17 cellular contexts compared by ENCODE assay signal in genomic region chr2:70822843-70823629, GRCh38. TPM values are rescaled to one million over a fixed set of nuclear protein-coding genes. Genes with fewer than 3 reads are reported as not detected.
DNase-seq lines count a peak whose midpoint lies in the region; ATAC-seq and TF ChIP-seq lines count a peak whose summit lies in the region.
"Had no signal": no experiment of that assay in that cellular context is flagged by ENCODE, and none has a peak within 500 bp of the region (broad histone marks: within the 10 kb centered on the region; RNA-seq: fewer than 3 reads in every experiment).

No MANE protein-coding gene starts in this region.

- H3K36me3 Mint-ChIP-seq in activated CD8-positive, alpha-beta T cell treated with anti-CD3 and anti-CD28 coated beads, Interleukin-2, amount 10 ng/mL, durations not matched to agents 7 days and 5 days (ENCODE audit: low read depth): no peaks in the 10 kb centered on the region
- no peaks in the 10 kb centered on the region for H3K36me3 Mint-ChIP-seq in activated CD8-positive, alpha-beta T cell treated with anti-CD3 and anti-CD28 coated beads for 36 hours (ENCODE audit: low read depth)
- H3K36me3 Mint-ChIP-seq in activated naive CD8-positive, alpha-beta T cell treated with anti-CD3 and anti-CD28 coated beads, Interleukin-2, amount 10 ng/mL, durations not matched to agents 7 days and 5 days: peaks cover 2% of the 10 kb centered on the region
- H3K36me3 Mint-ChIP-seq in natural killer cell treated with Interleukin-12 subunit alpha and Interleukin-12 subunit beta and Interleukin-15 and Interleukin-18, amount 100 ng/mL, for 72 hours: peaks cover 1% of the 10 kb centered on the region

- intact Hi-C loops in activated CD8-positive, alpha-beta T cell treated with anti-CD3 and anti-CD28 coated beads for 36 hours (cut with micrococcal nuclease): no loop called here

- peak overlapping the region; percentile 2 for H3K27ac Mint-ChIP-seq in activated CD8-positive, alpha-beta T cell treated with anti-CD3 and anti-CD28 coated beads, Interleukin-2, amount 10 ng/mL, durations not matched to agents 7 days and 5 days
- no peak overlapping the region for H3K27ac Mint-ChIP-seq in activated CD8-positive, alpha-beta T cell treated with anti-CD3 and anti-CD28 coated beads for 36 hours
- H3K27ac Mint-ChIP-seq in activated naive CD8-positive, alpha-beta T cell treated with anti-CD3 and anti-CD28 coated beads, Interleukin-2, amount 10 ng/mL, durations not matched to agents 7 days and 5 days: peak overlapping the region; percentile 80
- H3K27ac Mint-ChIP-seq in natural killer cell treated with Interleukin-12 subunit alpha and Interleukin-12 subunit beta and Interleukin-15 and Interleukin-18, amount 100 ng/mL, for 72 hours: peak overlapping the region; percentile 76 to 89
- H3K27ac Mint-ChIP-seq: GM23338 had no signal

- peaks cover 22% of the 10 kb centered on the region for H3K4me1 Mint-ChIP-seq in activated CD8-positive, alpha-beta T cell treated with anti-CD3 and anti-CD28 coated beads, Interleukin-2, amount 10 ng/mL, durations not matched to agents 7 days and 5 days (ENCODE audit: low read depth)
- H3K4me1 Mint-ChIP-seq in activated CD8-positive, alpha-beta T cell treated with anti-CD3 and anti-CD28 coated beads for 36 hours (ENCODE audit: low read depth): peaks cover 18% of the 10 kb centered on the region
- peaks cover 25% of the 10 kb centered on the region for H3K4me1 Mint-ChIP-seq in activated naive CD8-positive, alpha-beta T cell treated with anti-CD3 and anti-CD28 coated beads, Interleukin-2, amount 10 ng/mL, durations not matched to agents 7 days and 5 days
- peaks cover 57 to 58% of the 10 kb centered on the region in 2 donors for H3K4me1 Mint-ChIP-seq in natural killer cell treated with Interleukin-12 subunit alpha and Interleukin-12 subunit beta and Interleukin-15 and Interleukin-18, amount 100 ng/mL, for 72 hours (ENCODE audit: low read depth in 2 of 2)

- no peak overlapping the region for H3K4me3 Mint-ChIP-seq in activated CD8-positive, alpha-beta T cell treated with anti-CD3 and anti-CD28 coated beads, Interleukin-2, amount 10 ng/mL, durations not matched to agents 7 days and 5 days
- H3K4me3 Mint-ChIP-seq in activated CD8-positive, alpha-beta T cell treated with anti-CD3 and anti-CD28 coated beads for 36 hours: no peak overlapping the region
- H3K4me3 Mint-ChIP-seq in activated naive CD8-positive, alpha-beta T cell treated with anti-CD3 and anti-CD28 coated beads, Interleukin-2, amount 10 ng/mL, durations not matched to agents 7 days and 5 days: peak overlapping the region; percentile 15
- peak overlapping the region; percentile 56 for H3K4me3 Mint-ChIP-seq in natural killer cell treated with Interleukin-12 subunit alpha and Interleukin-12 subunit beta and Interleukin-15 and Interleukin-18, amount 100 ng/mL, for 72 hours
- H3K4me3 Mint-ChIP-seq: GM23338 had no signal

- DNase-seq in activated CD8-positive, alpha-beta T cell treated with anti-CD3 and anti-CD28 coated beads, Interleukin-2, amount 10 ng/mL, durations not matched to agents 7 days and 5 days: no peak
- no peak for DNase-seq in activated CD8-positive, alpha-beta T cell treated with anti-CD3 and anti-CD28 coated beads for 36 hours
- DNase-seq in CMK (ENCODE audit: low read depth) (peak; percentile 55), NCI-H2196 (lab: John Stamatoyannopoulos, UW; ENCODE audit: unreplicated experiment) (no peak), NCI-H2081 (lab: John Stamatoyannopoulos, UW) (no peak)
- DNase-seq in activated naive CD8-positive, alpha-beta T cell treated with anti-CD3 and anti-CD28 coated beads, Interleukin-2, amount 10 ng/mL, durations not matched to agents 7 days and 5 days: no peak
- peak; percentile 57 for DNase-seq in natural killer cell treated with Interleukin-12 subunit alpha and Interleukin-12 subunit beta and Interleukin-15 and Interleukin-18, amount 100 ng/mL, for 72 hours (ENCODE audit: low spot score)
- DNase-seq: KBM-7, MV-4-11, NCI-H1417, NCI-H187 treated with DMSO at 0.1 percent for 48 hours, NCI-H446 treated with DMSO at 0.1 percent for 48 hours, NCI-H774, PC-3 had no signal

- no peak for TF ChIP-seq CTCF in activated CD8-positive, alpha-beta T cell treated with anti-CD3 and anti-CD28 coated beads for 36 hours (IDR thresholded peaks at IDR 0.05)

- H3K27me3 Mint-ChIP-seq in activated CD8-positive, alpha-beta T cell treated with anti-CD3 and anti-CD28 coated beads, Interleukin-2, amount 10 ng/mL, durations not matched to agents 7 days and 5 days (ENCODE audit: low read depth): peaks cover 3% of the 10 kb centered on the region
- H3K27me3 Mint-ChIP-seq in activated CD8-positive, alpha-beta T cell treated with anti-CD3 and anti-CD28 coated beads for 36 hours: peaks cover 2% of the 10 kb centered on the region
- H3K27me3 Mint-ChIP-seq in activated naive CD8-positive, alpha-beta T cell treated with anti-CD3 and anti-CD28 coated beads, Interleukin-2, amount 10 ng/mL, durations not matched to agents 7 days and 5 days: peaks cover 2% of the 10 kb centered on the region
- H3K27me3 Mint-ChIP-seq in natural killer cell treated with Interleukin-12 subunit alpha and Interleukin-12 subunit beta and Interleukin-15 and Interleukin-18, amount 100 ng/mL, for 72 hours: no peaks in the 10 kb centered on the region

- H3K9me3 Mint-ChIP-seq in activated CD8-positive, alpha-beta T cell treated with anti-CD3 and anti-CD28 coated beads, Interleukin-2, amount 10 ng/mL, durations not matched to agents 7 days and 5 days (ENCODE audit: insufficient read depth): no peaks in the 10 kb centered on the region
- H3K9me3 Mint-ChIP-seq in activated CD8-positive, alpha-beta T cell treated with anti-CD3 and anti-CD28 coated beads for 36 hours: no peaks in the 10 kb centered on the region
- peaks cover 2% of the 10 kb centered on the region for H3K9me3 Mint-ChIP-seq in activated naive CD8-positive, alpha-beta T cell treated with anti-CD3 and anti-CD28 coated beads, Interleukin-2, amount 10 ng/mL, durations not matched to agents 7 days and 5 days
- H3K9me3 Mint-ChIP-seq in natural killer cell treated with Interleukin-12 subunit alpha and Interleukin-12 subunit beta and Interleukin-15 and Interleukin-18, amount 100 ng/mL, for 72 hours: peaks cover 5% of the 10 kb centered on the region
- H3K9me3 Mint-ChIP-seq: GM23338 had no signal

- no peak for ATAC-seq in activated CD8-positive, alpha-beta T cell treated with anti-CD3 and anti-CD28 coated beads, Interleukin-2, amount 10 ng/mL, durations not matched to agents 7 days and 5 days
- no peak for ATAC-seq in activated CD8-positive, alpha-beta T cell treated with anti-CD3 and anti-CD28 coated beads for 36 hours
- no peak for ATAC-seq in activated naive CD8-positive, alpha-beta T cell treated with anti-CD3 and anti-CD28 coated beads, Interleukin-2, amount 10 ng/mL, durations not matched to agents 7 days and 5 days (ENCODE audit: low read depth)
- ATAC-seq in natural killer cell treated with Interleukin-12 subunit alpha and Interleukin-12 subunit beta and Interleukin-15 and Interleukin-18, amount 100 ng/mL, for 72 hours: peak; percentile 54 to 55
- no peak for ATAC-seq in HG03045 (IDR thresholded peaks at IDR 0.05; ENCODE audit: unreplicated experiment)
- ATAC-seq: GM23338, HCT116, PC-3 had no signal

- POLR2A ChIA-PET in activated CD8-positive, alpha-beta T cell treated with anti-CD3 and anti-CD28 coated beads, Interleukin-2, amount 10 ng/mL, durations not matched to agents 7 days and 5 days (lab: Charles Lee): no interaction called here
- POLR2A ChIA-PET in activated CD8-positive, alpha-beta T cell treated with anti-CD3 and anti-CD28 coated beads for 36 hours (lab: Charles Lee): no interaction called here
- POLR2A ChIA-PET in activated naive CD8-positive, alpha-beta T cell treated with anti-CD3 and anti-CD28 coated beads, Interleukin-2, amount 10 ng/mL, durations not matched to agents 7 days and 5 days (lab: Charles Lee): interaction anchor here (1.1 kb wide), 1 partner anchor 10 kb away, joined by 3 read pairs; no protein-coding TSS in a partner anchor

- CTCF ChIA-PET in activated CD8-positive, alpha-beta T cell treated with anti-CD3 and anti-CD28 coated beads, Interleukin-2, amount 10 ng/mL, durations not matched to agents 7 days and 5 days (lab: Charles Lee): no interaction called here
- CTCF ChIA-PET in activated CD8-positive, alpha-beta T cell treated with anti-CD3 and anti-CD28 coated beads for 36 hours (lab: Charles Lee): interaction anchor here (0.6 to 1.7 kb wide), 2 partner anchors 123 to 142 kb away, joined by 3 read pairs; no protein-coding TSS in a partner anchor

RNA-seq across cellular contexts. Expression of gene CLEC4F, which starts 2.6 kb away (rescaled TPM):
- total RNA-seq in activated CD8-positive, alpha-beta T cell treated with anti-CD3 and anti-CD28 coated beads, Interleukin-2, amount 10 ng/mL, durations not matched to agents 7 days and 5 days: not detected
- not detected for total RNA-seq in activated CD8-positive, alpha-beta T cell treated with anti-CD3 and anti-CD28 coated beads for 36 hours
- total RNA-seq in activated naive CD8-positive, alpha-beta T cell treated with anti-CD3 and anti-CD28 coated beads, Interleukin-2, amount 10 ng/mL, durations not matched to agents 7 days and 5 days: not detected
- total RNA-seq in natural killer cell treated with Interleukin-12 subunit alpha and Interleukin-12 subunit beta and Interleukin-15 and Interleukin-18, amount 100 ng/mL, for 72 hours: 10 to 100 TPM in 1 of 2 donors, 1 to 10 TPM in 1; 8.9 to 23.5 TPM
- total RNA-seq: GM23338, PC-3 had no signal

RNA-seq across cellular contexts. Expression of gene CD207, which starts 12.6 kb away (rescaled TPM):
- total RNA-seq in activated CD8-positive, alpha-beta T cell treated with anti-CD3 and anti-CD28 coated beads, Interleukin-2, amount 10 ng/mL, durations not matched to agents 7 days and 5 days: not detected
- not detected for total RNA-seq in activated CD8-positive, alpha-beta T cell treated with anti-CD3 and anti-CD28 coated beads for 36 hours
- total RNA-seq in activated naive CD8-positive, alpha-beta T cell treated with anti-CD3 and anti-CD28 coated beads, Interleukin-2, amount 10 ng/mL, durations not matched to agents 7 days and 5 days: not detected
- 1 to 10 TPM; 1.1 to 1.8 TPM for total RNA-seq in natural killer cell treated with Interleukin-12 subunit alpha and Interleukin-12 subunit beta and Interleukin-15 and Interleukin-18, amount 100 ng/mL, for 72 hours
- total RNA-seq: GM23338, PC-3 had no signal

RNA-seq across cellular contexts. Expression of gene FIGLA, which starts 32.6 kb away (rescaled TPM):
- not detected for total RNA-seq in activated CD8-positive, alpha-beta T cell treated with anti-CD3 and anti-CD28 coated beads, Interleukin-2, amount 10 ng/mL, durations not matched to agents 7 days and 5 days
- not detected for total RNA-seq in activated CD8-positive, alpha-beta T cell treated with anti-CD3 and anti-CD28 coated beads for 36 hours
- total RNA-seq in activated naive CD8-positive, alpha-beta T cell treated with anti-CD3 and anti-CD28 coated beads, Interleukin-2, amount 10 ng/mL, durations not matched to agents 7 days and 5 days: not detected
- total RNA-seq in natural killer cell treated with Interleukin-12 subunit alpha and Interleukin-12 subunit beta and Interleukin-15 and Interleukin-18, amount 100 ng/mL, for 72 hours: 1 to 10 TPM in 1 of 2 donors, under 1 TPM in 1; 0.98 to 1.1 TPM
- total RNA-seq: GM23338, PC-3 had no signal

RNA-seq across cellular contexts. Expression of gene ADD2, which starts 55.0 kb away (rescaled TPM):
- total RNA-seq in activated CD8-positive, alpha-beta T cell treated with anti-CD3 and anti-CD28 coated beads, Interleukin-2, amount 10 ng/mL, durations not matched to agents 7 days and 5 days: 10 to 100 TPM; 12.8 to 14.2 TPM
- 10 to 100 TPM; 24.5 to 26.3 TPM for total RNA-seq in activated CD8-positive, alpha-beta T cell treated with anti-CD3 and anti-CD28 coated beads for 36 hours
- 10 to 100 TPM; 20.9 to 25.7 TPM for total RNA-seq in activated naive CD8-positive, alpha-beta T cell treated with anti-CD3 and anti-CD28 coated beads, Interleukin-2, amount 10 ng/mL, durations not matched to agents 7 days and 5 days
- total RNA-seq in natural killer cell treated with Interleukin-12 subunit alpha and Interleukin-12 subunit beta and Interleukin-15 and Interleukin-18, amount 100 ng/mL, for 72 hours: 1 to 10 TPM; 2.3 to 4.8 TPM

Comparison
In these comparisons a context has a peak if more than half of its experiments do, and no peak if none do; other contexts are left out.
1. ATAC-seq: peak in natural killer cell treated with Interleukin-12 subunit alpha and Interleukin-12 subunit beta and Interleukin-15 and Interleukin-18, amount 100 ng/mL, for 72 hours (2 of 2); none in activated CD8-positive, alpha-beta T cell treated with anti-CD3 and anti-CD28 coated beads, Interleukin-2, amount 10 ng/mL, durations not matched to agents 7 days and 5 days (single experiment), activated CD8-positive, alpha-beta T cell treated with anti-CD3 and anti-CD28 coated beads for 36 hours (single experiment), activated naive CD8-positive, alpha-beta T cell treated with anti-CD3 and anti-CD28 coated beads, Interleukin-2, amount 10 ng/mL, durations not matched to agents 7 days and 5 days (single experiment) and HG03045 (single experiment).
2. DNase-seq: peak in CMK (single experiment) and natural killer cell treated with Interleukin-12 subunit alpha and Interleukin-12 subunit beta and Interleukin-15 and Interleukin-18, amount 100 ng/mL, for 72 hours (single experiment); none in activated CD8-positive, alpha-beta T cell treated with anti-CD3 and anti-CD28 coated beads, Interleukin-2, amount 10 ng/mL, durations not matched to agents 7 days and 5 days (single experiment), activated CD8-positive, alpha-beta T cell treated with anti-CD3 and anti-CD28 coated beads for 36 hours (single experiment), activated naive CD8-positive, alpha-beta T cell treated with anti-CD3 and anti-CD28 coated beads, Interleukin-2, amount 10 ng/mL, durations not matched to agents 7 days and 5 days (single experiment), NCI-H2196 (single experiment) and NCI-H2081 (0 of 2).
3. H3K4me3 Mint-ChIP-seq: peak in activated naive CD8-positive, alpha-beta T cell treated with anti-CD3 and anti-CD28 coated beads, Interleukin-2, amount 10 ng/mL, durations not matched to agents 7 days and 5 days (single experiment) and natural killer cell treated with Interleukin-12 subunit alpha and Interleukin-12 subunit beta and Interleukin-15 and Interleukin-18, amount 100 ng/mL, for 72 hours (single experiment); none in activated CD8-positive, alpha-beta T cell treated with anti-CD3 and anti-CD28 coated beads, Interleukin-2, amount 10 ng/mL, durations not matched to agents 7 days and 5 days (single experiment) and activated CD8-positive, alpha-beta T cell treated with anti-CD3 and anti-CD28 coated beads for 36 hours (single experiment).
4. RNA of gene CLEC4F, which starts 2.6 kb away (total RNA-seq): 8.9 to 23.5 TPM in natural killer cell treated with Interleukin-12 subunit alpha and Interleukin-12 subunit beta and Interleukin-15 and Interleukin-18, amount 100 ng/mL, for 72 hours; not detected in activated CD8-positive, alpha-beta T cell treated with anti-CD3 and anti-CD28 coated beads, Interleukin-2, amount 10 ng/mL, durations not matched to agents 7 days and 5 days, not detected in activated CD8-positive, alpha-beta T cell treated with anti-CD3 and anti-CD28 coated beads for 36 hours and not detected in activated naive CD8-positive, alpha-beta T cell treated with anti-CD3 and anti-CD28 coated beads, Interleukin-2, amount 10 ng/mL, durations not matched to agents 7 days and 5 days; every median in the first group is over 4 times any median in the second.